9 cellular contexts compared by ENCODE assay signal in the genomic region with DNA sequence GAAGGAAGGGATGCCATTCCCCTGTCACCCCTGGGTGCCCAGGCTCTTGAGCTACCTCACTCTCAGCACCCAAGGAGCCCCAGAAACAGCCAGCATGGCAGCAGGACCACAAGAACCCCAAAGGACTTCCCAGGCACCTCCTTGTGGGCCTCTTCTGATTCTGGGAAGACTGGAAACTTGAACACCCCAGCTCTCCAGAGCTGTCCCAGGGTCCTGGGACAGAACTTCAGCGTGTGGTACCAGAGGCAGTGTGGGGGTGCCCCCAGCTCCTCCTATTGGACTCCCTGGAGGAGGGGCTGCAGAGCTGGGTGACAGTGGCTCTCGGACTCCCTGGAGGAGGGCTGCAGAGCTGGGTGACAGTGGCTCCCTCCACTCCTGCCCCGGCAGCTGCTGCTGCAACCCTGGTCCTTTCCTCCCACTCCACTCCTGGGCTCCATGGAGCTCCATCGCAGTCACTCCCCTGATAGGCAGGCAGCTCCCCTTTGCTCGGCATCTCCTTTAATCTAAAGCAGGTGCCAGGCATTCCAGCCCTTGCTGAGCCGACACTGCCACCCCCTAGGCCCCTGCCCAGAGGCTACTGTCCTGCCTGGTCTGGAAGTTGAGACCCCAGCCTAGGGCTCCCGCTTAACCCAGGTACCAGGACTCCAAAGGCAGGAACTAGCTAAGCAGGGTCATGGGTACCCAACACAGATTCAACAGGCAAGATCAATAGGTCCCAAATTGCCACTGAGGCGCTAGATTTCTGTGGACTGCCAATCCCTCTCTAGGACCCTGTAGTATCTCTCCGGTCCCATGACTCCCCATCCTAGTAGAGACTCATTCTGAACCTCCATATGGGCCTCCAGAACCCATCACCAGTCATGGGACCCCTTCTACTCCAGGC. TPM values are rescaled to one million over a fixed set of nuclear protein-coding genes. Genes with fewer than 3 reads are reported as not detected.
A peak's percentile ranks its signal among the peaks of the same experiment; 100 is the strongest.
DNase-seq lines count a peak whose midpoint lies in the region; ATAC-seq and TF ChIP-seq lines count a peak whose summit lies in the region.
"Had no signal": no experiment of that assay in that cellular context is flagged by ENCODE, and none has a peak within 500 bp of the region (broad histone marks: within the 10 kb centered on the region; RNA-seq: fewer than 3 reads in every experiment).

No MANE protein-coding gene starts in this region.

- no peak for TF ChIP-seq POLR2A in GM18505 (IDR thresholded peaks at IDR 0.05; ENCODE audit: borderline replicate concordance, extremely low read depth, insufficient read depth, insufficient read length)

- peak overlapping the region; percentile 87 to 99 (median 89) for H3K4me3 Mint-ChIP-seq in IgD-negative memory B cell

- peaks cover 53 to 66% of the 10 kb centered on the region in 2 donors for H3K4me1 ChIP-seq in muscle layer of duodenum (ENCODE audit: control insufficient read depth in 1 of 2, insufficient read depth in 2 of 2, low read length in 2 of 2)

- ATAC-seq in HG02852 (IDR thresholded peaks at IDR 0.05; ENCODE audit: unreplicated experiment) (no peak), GM18505 (IDR thresholded peaks at IDR 0.05; ENCODE audit: unreplicated experiment) (no peak), HG03108 (IDR thresholded peaks at IDR 0.05; ENCODE audit: unreplicated experiment) (no peak)

- H3K27me3 ChIP-seq in dorsolateral prefrontal cortex: no peaks in the 10 kb centered on the region
- no peaks in the 10 kb centered on the region for H3K27me3 ChIP-seq in muscle layer of duodenum (ENCODE audit: low read depth, low read length)

- H3K9me3 ChIP-seq in muscle layer of duodenum (ENCODE audit: control insufficient read depth in 1 of 2, low read length in 2 of 2): no peaks in the 10 kb centered on the region

- H3K27me3 Mint-ChIP-seq in IgD-negative memory B cell: peaks cover 3% of the 10 kb centered on the region

- H3K27ac Mint-ChIP-seq in IgD-negative memory B cell: peak overlapping the region in 2 of 3 donors; percentile 95 to 100

- H3K4me3 ChIP-seq in dorsolateral prefrontal cortex (peak overlapping the region in 58 of 59 donors; percentile 22 to 95 (median 86)), muscle layer of duodenum (ENCODE audit: low read depth in 1 of 2, low read length in 2 of 2) (peak overlapping the region; percentile 98 to 99)

- intact Hi-C loops in dorsolateral prefrontal cortex (cut with DNase I): no loop called here

- no peak for TF ChIP-seq CTCF in dorsolateral prefrontal cortex (IDR thresholded peaks at IDR 0.05 in 54 of 56, conservative IDR thresholded peaks at IDR 0.05 in 2 of 56; ENCODE audit: low read depth in 1 of 56, partially characterized antibody in 56 of 56)

- peaks cover 38 to 53% (median 49%) of the 10 kb centered on the region in 3 donors for H3K4me1 Mint-ChIP-seq in IgD-negative memory B cell

- H3K36me3 ChIP-seq in muscle layer of duodenum (ENCODE audit: control insufficient read depth in 1 of 2, insufficient read depth in 2 of 2, low read length in 2 of 2): peaks cover 0 to 7% of the 10 kb centered on the region in 2 donors

- DNase-seq in 8988T (peak; percentile 37), dorsolateral prefrontal cortex (no peak), dermis blood vessel endothelial cell (no peak)

- H3K36me3 Mint-ChIP-seq in IgD-negative memory B cell: no peaks in the 10 kb centered on the region

- H3K27ac ChIP-seq in dorsolateral prefrontal cortex: peak overlapping the region in 53 of 59 donors; percentile 5 to 93 (median 79)
- H3K27ac ChIP-seq in muscle layer of duodenum (ENCODE audit: low read length): peak overlapping the region; percentile 96

- peaks cover 0 to 2% (median 0%) of the 10 kb centered on the region in 3 donors for H3K9me3 Mint-ChIP-seq in IgD-negative memory B cell

RNA-seq across cellular contexts. Expression of a gene that starts 2.7 kb away (rescaled TPM):
- polyA plus RNA-seq in IgD-negative memory B cell: 2.8 TPM
- total RNA-seq in dorsolateral prefrontal cortex (10 to 100 TPM; 18.7 to 59.0 (median 28.4) TPM), dermis blood vessel endothelial cell (7.1 and 18.8 TPM in 2 replicates)

RNA-seq across cellular contexts. Expression of a gene that starts 33.1 kb away (rescaled TPM):
- polyA plus RNA-seq in IgD-negative memory B cell: not detected
- total RNA-seq in dorsolateral prefrontal cortex: 1 to 10 TPM in 3 of 120 experiments, under 1 TPM in 24, not detected in 93; 0.43 to 1.2 (median 0.59) TPM
- total RNA-seq in dermis blood vessel endothelial cell: not detected in 2 replicates
- total RNA-seq: LHCN-M2 had no signal

RNA-seq across cellular contexts. Expression of a gene that starts 39.3 kb away (rescaled TPM):
- polyA plus RNA-seq in IgD-negative memory B cell: 93.4 TPM
- total RNA-seq in dorsolateral prefrontal cortex: not detected
- not detected in 2 replicates for total RNA-seq in dermis blood vessel endothelial cell
- total RNA-seq: LHCN-M2 had no signal

RNA-seq across cellular contexts. Expression of a gene that starts 48.6 kb away (rescaled TPM):
- polyA plus RNA-seq in IgD-negative memory B cell: not detected
- total RNA-seq in dorsolateral prefrontal cortex: under 1 TPM in 1 of 120 experiments, not detected in 119; 0.44 TPM
- not detected in 2 replicates for total RNA-seq in dermis blood vessel endothelial cell
- total RNA-seq: LHCN-M2 had no signal
